9 cellular contexts compared by ENCODE assay signal in genomic region chr12:6089041-6089823, GRCh38. TPM values are rescaled to one million over a fixed set of nuclear protein-coding genes. Genes with fewer than 3 reads are reported as not detected.
DNase-seq lines count a peak whose midpoint lies in the region; ATAC-seq, FAIRE-seq and TF ChIP-seq lines count a peak whose summit lies in the region.
"Had no signal": no experiment of that assay in that cellular context is flagged by ENCODE, and none has a peak within 500 bp of the region (broad histone marks: within the 10 kb centered on the region; RNA-seq: fewer than 3 reads in every experiment).

No MANE protein-coding gene starts in this region.

- H3K9me3 Mint-ChIP-seq in osteocyte (ENCODE audit: unreplicated experiment), result peaks cover 5% of the 10 kb centered on the region

- TF ChIP-seq CTCF in choroid plexus epithelial cell (conservative IDR thresholded peaks at IDR 0.05; ENCODE audit: low read depth, low read length), result no peak
- TF ChIP-seq CTCF in osteocyte (IDR thresholded peaks at IDR 0.05), result no peak

- FAIRE-seq in H54 (lab: Jason Lieb, UNC), result no peak

- no peaks in the 10 kb centered on the region for H3K27me3 Mint-ChIP-seq in osteocyte (ENCODE audit: unreplicated experiment)

- peaks cover 2% of the 10 kb centered on the region for H3K36me3 Mint-ChIP-seq in osteocyte (ENCODE audit: unreplicated experiment)

- no peak for ATAC-seq in HG02678 (IDR thresholded peaks at IDR 0.05; ENCODE audit: unreplicated experiment)

- DNase-seq in H54 (ENCODE audit: insufficient read length, low spot score) (peak; percentile 40), NCI-H2107 (lab: John Stamatoyannopoulos, UW) (peak; percentile 91), choroid plexus epithelial cell (ENCODE audit: low read depth) (peak; percentile 31), osteocyte (ENCODE audit: extremely low spot score, unreplicated experiment) (no peak), cerebellar cortex (ENCODE audit: low spot score) (no peak), GDM1 (lab: John Stamatoyannopoulos, UW) (no peak)
- no peak for DNase-seq in activated effector memory CD4-positive, alpha-beta T cell treated with Interleukin-2 at 50 U/mL for 16 hours
- DNase-seq: stimulated activated CD4-positive, alpha-beta T cell treated with anti-CD3 and anti-CD28 coated beads, Interleukin-2, amount 100 ng/mL, for 24 hours had no signal

- H3K27ac Mint-ChIP-seq in osteocyte (ENCODE audit: unreplicated experiment), result peak overlapping the region; percentile 10

- TF ChIP-seq POLR2A in H54 (IDR thresholded peaks at IDR 0.05; ENCODE audit: low read depth, low read length), result no peak

- no peak overlapping the region for H3K4me3 Mint-ChIP-seq in osteocyte (ENCODE audit: unreplicated experiment)

- H3K4me3 ChIP-seq in choroid plexus epithelial cell (ENCODE audit: low read depth, low read length), result no peak overlapping the region

- peaks cover 54% of the 10 kb centered on the region for H3K4me1 Mint-ChIP-seq in osteocyte (ENCODE audit: unreplicated experiment)

RNA-seq across cellular contexts. Expression of gene VWF, which starts 35.2 kb away (rescaled TPM):
- 0.13 and 0.31 TPM in 2 replicates for total RNA-seq in osteocyte

Comparison
In these comparisons a context has a peak if more than half of its experiments do, and no peak if none do; other contexts are left out.
1. DNase-seq: peak in H54 (single experiment), NCI-H2107 (single experiment) and choroid plexus epithelial cell (single experiment); none in osteocyte (single experiment), cerebellar cortex (single experiment), activated effector memory CD4-positive, alpha-beta T cell treated with Interleukin-2 at 50 U/mL for 16 hours (single experiment) and GDM1 (single experiment).